In genomic region chr15:74957301-74958035, GRCh38 we compare ENCODE assay signal across 8 cellular contexts. TPM values are rescaled to one million over a fixed set of nuclear protein-coding genes. Genes with fewer than 3 reads are reported as not detected.
DNase-seq lines count a peak whose midpoint lies in the region; TF ChIP-seq lines count a peak whose summit lies in the region.

No MANE protein-coding gene starts in this region.

- TF ChIP-seq POLR2A in NB4 (IDR thresholded peaks at IDR 0.05; ENCODE audit: extremely low read depth, insufficient read length) (no peak), uterus (IDR thresholded peaks at IDR 0.05) (peak in 1 of 2 donors; percentile 18)

- peaks cover 3% of the 10 kb centered on the region; the same call in 1 of the 2 replicates for H4K20me1 ChIP-seq in DOHH2 (ENCODE audit: control insufficient read depth, insufficient read depth, low read depth, low read length)

- intact Hi-C loops in uterus (cut with DNase I; ENCODE audit: low total_unique reads): no loop called here

- H3K4me2 ChIP-seq in DOHH2 (ENCODE audit: low read length): peak overlapping the region; percentile 79

- DNase-seq in NB4 (ENCODE audit: low read depth) (no peak), choroid plexus epithelial cell (ENCODE audit: low read depth) (no peak), mesenteric fat pad (ENCODE audit: low spot score) (peak; percentile 91), uterus (peak in 1 of 2 donors; percentile 25), GM10248 (ENCODE audit: extremely low spot score) (no peak), T1000 (lab: John Stamatoyannopoulos, UW) (no peak), SW480 (ENCODE audit: low spot score) (no peak)

- H3K27ac ChIP-seq in DOHH2 (ENCODE audit: low read depth, low read length) (peak overlapping the region; percentile 5; the same call in 1 of the 2 replicates), uterus (peak overlapping the region; percentile 69 to 71)

- H3K4me3 ChIP-seq in DOHH2 (ENCODE audit: low read length) (peak overlapping the region; percentile 72), NB4 (ENCODE audit: low read depth, low read length) (peak overlapping the region; percentile 59), choroid plexus epithelial cell (ENCODE audit: low read depth, low read length) (peak overlapping the region; percentile 61), uterus (peak overlapping the region; percentile 56 to 59)

- no peaks in the 10 kb centered on the region for H3K9me2 ChIP-seq in DOHH2 (replicated peaks; ENCODE audit: control insufficient read depth, low read length)

- H3K36me3 ChIP-seq in DOHH2 (ENCODE audit: control insufficient read depth, low read length) (no peaks in the 10 kb centered on the region), uterus (no peaks in the 10 kb centered on the region)

- POLR2A ChIA-PET in GM10248 (lab: Yijun Ruan, JAX): interaction anchor here (0.9 kb wide), 1 partner anchor 180 kb away, joined by 4 read pairs; no protein-coding TSS in a partner anchor

- CTCF ChIA-PET in GM10248 (lab: Yijun Ruan, JAX): interaction anchor here (0.7 to 4.4 kb wide), 11 partner anchors 9 to 635 kb away, joined by 3 to 33 read pairs (median 4); no protein-coding TSS in a partner anchor

- H3K4me1 ChIP-seq in DOHH2 (ENCODE audit: control insufficient read depth, low read length) (peaks cover 76% of the 10 kb centered on the region), uterus (peaks cover 0 to 7% of the 10 kb centered on the region in 2 donors)

- peaks cover 26% of the 10 kb centered on the region for H3K79me2 ChIP-seq in DOHH2 (ENCODE audit: control insufficient read depth, low read length)

- TF ChIP-seq CTCF in DOHH2 (IDR thresholded peaks at IDR 0.05; ENCODE audit: low read depth, low read length, poor library complexity, severe bottlenecking) (no peak), NB4 (IDR thresholded peaks at IDR 0.05; ENCODE audit: low read depth, low read length) (no peak), choroid plexus epithelial cell (conservative IDR thresholded peaks at IDR 0.05; ENCODE audit: low read depth, low read length) (no peak), uterus (IDR thresholded peaks at IDR 0.05) (no peak), GM10248 (IDR thresholded peaks at IDR 0.05; ENCODE audit: control extremely low read depth, extremely low read depth, low read depth, missing control alignments) (no peak)

- H3K9me3 ChIP-seq in DOHH2 (ENCODE audit: control insufficient read depth, insufficient read depth, low read length) (no peaks in the 10 kb centered on the region), uterus (no peaks in the 10 kb centered on the region)

- H3K27me3 ChIP-seq in DOHH2 (ENCODE audit: control insufficient read depth, low read length) (peaks cover 28% of the 10 kb centered on the region), uterus (peaks cover 4 to 20% of the 10 kb centered on the region in 2 donors)

- peaks cover 6% of the 10 kb centered on the region; the same call in 1 of the 2 replicates for H3F3A ChIP-seq in DOHH2 (ENCODE audit: control insufficient read depth, insufficient read depth)

RNA-seq across cellular contexts. Expression of gene RPP25, which starts 0.9 kb away (rescaled TPM):
- total RNA-seq in mesenteric fat pad (10.7 TPM), uterus (10 to 100 TPM in 1 of 4 donors, 1 to 10 TPM in 3; 3.0 to 16.8 (median 7.0) TPM)

RNA-seq across cellular contexts. Expression of gene COX5A, which starts 19.6 kb away (rescaled TPM):
- total RNA-seq in mesenteric fat pad: 175 TPM
- total RNA-seq in uterus: 10 to 100 TPM in 3 of 4 donors, 1 to 10 TPM in 1; 9.0 to 84.1 (median 46.6) TPM

RNA-seq across cellular contexts. Expression of gene SCAMP5, which starts 37.9 kb away (rescaled TPM):
- 1.7 TPM for total RNA-seq in mesenteric fat pad
- total RNA-seq in uterus: 1 to 10 TPM in 3 of 4 donors, under 1 TPM in 1; 0.29 to 6.6 (median 1.9) TPM

RNA-seq across cellular contexts. Expression of gene FAM219B, which starts 50.8 kb away (rescaled TPM):
- 91.4 TPM for total RNA-seq in mesenteric fat pad
- total RNA-seq in uterus: 100 to 1,000 TPM in 2 of 4 donors, 10 to 100 TPM in 2; 32.9 to 343 (median 86.5) TPM
